ENCODE assay signal across 39 cellular contexts in genomic region chr2:129467941-129468340, GRCh38.
"Had no signal": no experiment of that assay in that cellular context is flagged by ENCODE, and none has a peak within 500 bp of the region (broad histone marks: within the 10 kb centered on the region; RNA-seq: fewer than 3 reads in every experiment).

No MANE protein-coding gene starts in this region.

- H3K4me3 ChIP-seq: adrenal gland, ascending aorta, body of pancreas, breast epithelium, cardiac muscle cell had no signal

- H3K36me3 Mint-ChIP-seq: activated naive CD4-positive, alpha-beta T cell treated with anti-CD3 and anti-CD28 coated beads, Interleukin-2, amount 10 ng/mL, durations not matched to agents 7 days and 5 days; activated naive CD4-positive, alpha-beta T cell treated with anti-CD3 and anti-CD28 coated beads, Interleukin-2, amount 50 U/mL, for 24 hours; activated naive CD4-positive, alpha-beta T cell treated with anti-CD3 and anti-CD28 coated beads, Interleukin-2, amount 50 U/mL, for 72 hours; activated naive CD8-positive, alpha-beta T cell; activated naive CD8-positive, alpha-beta T cell treated with anti-CD3 and anti-CD28 coated beads for 36 hours; activated naive CD8-positive, alpha-beta T cell treated with anti-CD3 and anti-CD28 coated beads, Interleukin-2, amount 10 ng/mL, durations not matched to agents 7 days and 5 days; brain had no signal

- H3K27ac Mint-ChIP-seq: activated naive CD4-positive, alpha-beta T cell treated with anti-CD3 and anti-CD28 coated beads for 36 hours; activated naive CD4-positive, alpha-beta T cell treated with anti-CD3 and anti-CD28 coated beads, Interleukin-2, amount 10 ng/mL, durations not matched to agents 7 days and 5 days; activated naive CD4-positive, alpha-beta T cell treated with anti-CD3 and anti-CD28 coated beads, Interleukin-2, amount 50 U/mL, for 24 hours; activated naive CD4-positive, alpha-beta T cell treated with anti-CD3 and anti-CD28 coated beads, Interleukin-2, amount 50 U/mL, for 72 hours; activated naive CD8-positive, alpha-beta T cell; activated naive CD8-positive, alpha-beta T cell treated with anti-CD3 and anti-CD28 coated beads for 36 hours; activated naive CD8-positive, alpha-beta T cell treated with anti-CD3 and anti-CD28 coated beads, Interleukin-2, amount 10 ng/mL, durations not matched to agents 7 days and 5 days; activated naive CD8-positive, alpha-beta T cell treated with anti-CD3 and anti-CD28 coated beads, Interleukin-2, amount 50 U/mL, for 24 hours; activated T-cell treated with anti-CD3 and anti-CD28 coated beads, Interleukin-2, amount 50 U/mL, for 24 hours; activated T-cell treated with anti-CD3 and anti-CD28 coated beads, Interleukin-2, amount 50 U/mL, for 72 hours; activated T-helper 1 cell treated with anti-CD3 and anti-CD28 coated beads, Interleukin-12 subunit alpha, Interleukin-12 subunit beta, Interleukin-2, Interleukin-4 antibody, amounts not matched to agents 30 ng/mL and 10 ng/mL and 1 ng/mL, durations not matched to agents 14 hours and 24 hours and 36 hours; activated T-helper 17 cell treated with anti-CD3 and anti-CD28 coated beads, Interleukin-2, amount 50 U/mL, for 72 hours; activated T-helper 2 cell treated with anti-CD3 and anti-CD28 coated beads, Interferon-gamma antibody, Interleukin-2, Interleukin-4, amounts not matched to agents 10 μg/mL and 5 μg/mL and 100 μg/mL, durations not matched to agents 14 hours and 24 hours and 36 hours; brain had no signal

- H3K4me1 ChIP-seq: adrenal gland, ascending aorta, body of pancreas, breast epithelium had no signal

- H3K9me3 ChIP-seq: adrenal gland, ascending aorta, body of pancreas, breast epithelium had no signal

- ATAC-seq: activated naive CD4-positive, alpha-beta T cell treated with anti-CD3 and anti-CD28 coated beads, Interleukin-2, amount 50 U/mL, for 72 hours; activated naive CD8-positive, alpha-beta T cell treated with anti-CD3 and anti-CD28 coated beads, Interleukin-2, amount 50 U/mL, for 24 hours; activated T-cell treated with anti-CD3 and anti-CD28 coated beads, Interleukin-2, amount 50 U/mL, for 4 hours; activated T-cell treated with anti-CD3 and anti-CD28 coated beads, Interleukin-2, amount 50 U/mL, for 72 hours; activated T-helper 17 cell treated with anti-CD3 and anti-CD28 coated beads, Interleukin-2, amount 50 U/mL, for 72 hours; body of pancreas had no signal

- H3K4me1 Mint-ChIP-seq: activated naive CD4-positive, alpha-beta T cell treated with anti-CD3 and anti-CD28 coated beads, Interleukin-2, amount 10 ng/mL, durations not matched to agents 7 days and 5 days; activated naive CD4-positive, alpha-beta T cell treated with anti-CD3 and anti-CD28 coated beads, Interleukin-2, amount 50 U/mL, for 24 hours; activated naive CD8-positive, alpha-beta T cell treated with anti-CD3 and anti-CD28 coated beads for 36 hours; activated naive CD8-positive, alpha-beta T cell treated with anti-CD3 and anti-CD28 coated beads, Interleukin-2, amount 10 ng/mL, durations not matched to agents 7 days and 5 days; activated naive CD8-positive, alpha-beta T cell treated with anti-CD3 and anti-CD28 coated beads, Interleukin-2, amount 50 U/mL, for 24 hours; activated T-helper 17 cell treated with anti-CD3 and anti-CD28 coated beads, Interleukin-2, amount 50 U/mL, for 72 hours; central memory CD8-positive, alpha-beta T cell had no signal

- H3K4me3 Mint-ChIP-seq: activated naive CD4-positive, alpha-beta T cell treated with anti-CD3 and anti-CD28 coated beads for 36 hours; activated naive CD4-positive, alpha-beta T cell treated with anti-CD3 and anti-CD28 coated beads, Interleukin-2, amount 10 ng/mL, durations not matched to agents 7 days and 5 days; activated naive CD4-positive, alpha-beta T cell treated with anti-CD3 and anti-CD28 coated beads, Interleukin-2, amount 50 U/mL, for 24 hours; activated naive CD8-positive, alpha-beta T cell; activated naive CD8-positive, alpha-beta T cell treated with anti-CD3 and anti-CD28 coated beads for 36 hours; activated naive CD8-positive, alpha-beta T cell treated with anti-CD3 and anti-CD28 coated beads, Interleukin-2, amount 10 ng/mL, durations not matched to agents 7 days and 5 days; activated naive CD8-positive, alpha-beta T cell treated with anti-CD3 and anti-CD28 coated beads, Interleukin-2, amount 50 U/mL, for 24 hours; activated T-cell treated with anti-CD3 and anti-CD28 coated beads, Interleukin-2, amount 50 U/mL, for 24 hours; activated T-cell treated with anti-CD3 and anti-CD28 coated beads, Interleukin-2, amount 50 U/mL, for 4 hours; activated T-cell treated with anti-CD3 and anti-CD28 coated beads, Interleukin-2, amount 50 U/mL, for 72 hours; activated T-helper 1 cell treated with anti-CD3 and anti-CD28 coated beads, Interleukin-12 subunit alpha, Interleukin-12 subunit beta, Interleukin-2, Interleukin-4 antibody, amounts not matched to agents 30 ng/mL and 10 ng/mL and 1 ng/mL, durations not matched to agents 14 hours and 24 hours and 36 hours; activated T-helper 17 cell treated with anti-CD3 and anti-CD28 coated beads, Interleukin-2, amount 50 U/mL, for 72 hours; brain; central memory CD8-positive, alpha-beta T cell had no signal

- H3K27ac ChIP-seq: adrenal gland, ascending aorta, body of pancreas, brain microvascular endothelial cell, breast epithelium, cardiac muscle cell had no signal

- H3K9me3 Mint-ChIP-seq: activated naive CD4-positive, alpha-beta T cell treated with anti-CD3 and anti-CD28 coated beads for 36 hours; activated naive CD4-positive, alpha-beta T cell treated with anti-CD3 and anti-CD28 coated beads, Interleukin-2, amount 50 U/mL, for 72 hours; activated naive CD8-positive, alpha-beta T cell treated with anti-CD3 and anti-CD28 coated beads for 36 hours; activated naive CD8-positive, alpha-beta T cell treated with anti-CD3 and anti-CD28 coated beads, Interleukin-2, amount 10 ng/mL, durations not matched to agents 7 days and 5 days; activated naive CD8-positive, alpha-beta T cell treated with anti-CD3 and anti-CD28 coated beads, Interleukin-2, amount 50 U/mL, for 24 hours; activated T-cell treated with anti-CD3 and anti-CD28 coated beads, Interleukin-2, amount 50 U/mL, for 24 hours; activated T-cell treated with anti-CD3 and anti-CD28 coated beads, Interleukin-2, amount 50 U/mL, for 4 hours; activated T-helper 1 cell treated with anti-CD3 and anti-CD28 coated beads, Interleukin-12 subunit alpha, Interleukin-12 subunit beta, Interleukin-2, Interleukin-4 antibody, amounts not matched to agents 30 ng/mL and 10 ng/mL and 1 ng/mL, durations not matched to agents 14 hours and 24 hours and 36 hours; activated T-helper 2 cell treated with anti-CD3 and anti-CD28 coated beads, Interferon-gamma antibody, Interleukin-2, Interleukin-4, amounts not matched to agents 10 μg/mL and 5 μg/mL and 100 μg/mL, durations not matched to agents 14 hours and 24 hours and 36 hours had no signal

- H3K36me3 ChIP-seq: adrenal gland, ascending aorta, brain microvascular endothelial cell, breast epithelium, cardiac muscle cell had no signal

- DNase-seq: activated effector memory CD4-positive, alpha-beta T cell treated with anti-CD3 and anti-CD28 coated beads, Interleukin-2, amount 50 U/mL, for 16 hours; activated effector memory CD4-positive, alpha-beta T cell treated with Interleukin-2 at 50 U/mL for 16 hours; activated gamma-delta T cell; activated gamma-delta T cell treated with Interleukin-2 at 50 U/mL for 16 hours; activated naive CD4-positive, alpha-beta T cell; activated naive CD4-positive, alpha-beta T cell treated with anti-CD3 and anti-CD28 coated beads for 36 hours; activated naive CD4-positive, alpha-beta T cell treated with anti-CD3 and anti-CD28 coated beads, Interleukin-2, amount 10 ng/mL, durations not matched to agents 7 days and 5 days; activated naive CD4-positive, alpha-beta T cell treated with anti-CD3 and anti-CD28 coated beads, Interleukin-2, amount 50 U/mL, for 16 hours; activated naive CD4-positive, alpha-beta T cell treated with Interleukin-2 at 50 U/mL for 16 hours; activated naive CD8-positive, alpha-beta T cell treated with anti-CD3 and anti-CD28 coated beads for 36 hours; activated naive CD8-positive, alpha-beta T cell treated with anti-CD3 and anti-CD28 coated beads, Interleukin-2, amount 10 ng/mL, durations not matched to agents 7 days and 5 days; activated naive CD8-positive, alpha-beta T cell treated with anti-CD3 and anti-CD28 coated beads, Interleukin-2, amount 50 U/mL, for 24 hours; activated T-cell treated with anti-CD3 and anti-CD28 coated beads, Interleukin-2, amount 50 U/mL, for 24 hours; activated T-cell treated with anti-CD3 and anti-CD28 coated beads, Interleukin-2, amount 50 U/mL, for 4 hours; activated T-cell treated with anti-CD3 and anti-CD28 coated beads, Interleukin-2, amount 50 U/mL, for 48 hours; activated T-cell treated with anti-CD3 and anti-CD28 coated beads, Interleukin-2, amount 50 U/mL, for 72 hours; adrenal gland; amniotic stem cell; amygdala; anterior cingulate cortex; aorta; body of pancreas; brain microvascular endothelial cell; caudate nucleus; central memory CD4-positive, alpha-beta T cell; cerebellar nuclear complex had no signal

- H3K27me3 Mint-ChIP-seq: activated naive CD4-positive, alpha-beta T cell treated with anti-CD3 and anti-CD28 coated beads, Interleukin-2, amount 10 ng/mL, durations not matched to agents 7 days and 5 days; activated naive CD8-positive, alpha-beta T cell; activated naive CD8-positive, alpha-beta T cell treated with anti-CD3 and anti-CD28 coated beads for 36 hours; activated naive CD8-positive, alpha-beta T cell treated with anti-CD3 and anti-CD28 coated beads, Interleukin-2, amount 10 ng/mL, durations not matched to agents 7 days and 5 days; activated naive CD8-positive, alpha-beta T cell treated with anti-CD3 and anti-CD28 coated beads, Interleukin-2, amount 50 U/mL, for 24 hours; activated T-cell treated with anti-CD3 and anti-CD28 coated beads, Interleukin-2, amount 50 U/mL, for 24 hours; activated T-helper 17 cell treated with anti-CD3 and anti-CD28 coated beads, Interleukin-2, amount 50 U/mL, for 72 hours; central memory CD8-positive, alpha-beta T cell had no signal

- H3K27me3 ChIP-seq: adrenal gland, ascending aorta, body of pancreas, brain microvascular endothelial cell, breast epithelium, cardiac muscle cell had no signal

- FAIRE-seq: astrocyte, bronchial epithelial cell had no signal
